Comparison of ENCODE assay signal across 8 cellular contexts in the genomic region with DNA sequence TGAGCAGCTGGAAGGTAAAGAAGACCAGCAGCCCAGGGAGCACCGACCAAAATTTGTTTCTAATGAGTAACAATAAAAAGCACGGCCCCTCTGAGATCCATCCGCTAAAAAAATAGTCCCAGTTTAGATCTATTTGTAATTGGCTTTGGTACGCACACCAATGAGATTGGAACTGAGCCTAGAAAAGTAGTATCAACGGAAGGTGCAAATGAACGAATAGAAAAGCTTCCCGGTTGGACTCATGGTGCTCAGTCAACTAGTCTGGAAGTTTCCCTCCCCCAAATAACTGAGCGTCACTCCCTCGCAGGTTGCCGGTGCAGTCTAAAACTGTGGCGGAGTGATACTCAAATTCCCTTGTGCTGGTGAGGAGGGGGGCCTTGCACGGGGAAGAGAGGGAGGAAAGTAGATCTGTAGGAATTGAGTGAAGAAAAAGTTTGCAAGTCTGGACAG. TPM values are rescaled to one million over a fixed set of nuclear protein-coding genes. Genes with fewer than 3 reads are reported as not detected.
DNase-seq lines count a peak whose midpoint lies in the region; ATAC-seq, FAIRE-seq and TF ChIP-seq lines count a peak whose summit lies in the region.

A gene (plus strand): TSS at position 405 of the 450 bp plus-strand sequence. CDS start 288 bp downstream, outside the sequence.

- H3K4me1 ChIP-seq in RWPE2 (ENCODE audit: insufficient read depth, poor library complexity, severe bottlenecking) (no peaks in the 10 kb centered on the region), endothelial cell of umbilical vein (ENCODE audit: control insufficient read depth, extremely low read depth, insufficient read depth, low read length) (peaks cover 8% of the 10 kb centered on the region), lung (ENCODE audit: control insufficient read depth in 2 of 2, insufficient read depth in 2 of 2, low read length in 2 of 2) (no peaks in the 10 kb centered on the region), thyroid gland (no peaks in the 10 kb centered on the region)

- CTCF ChIA-PET in endothelial cell of umbilical vein (lab: Charles Lee), result interaction anchor here (3.8 kb wide), 1 partner anchor 215 kb away, joined by 15 read pairs; no protein-coding TSS in a partner anchor

- peak within 1 kb of the TSS; percentile 77 for H3K27ac ChIP-seq in RWPE2 (ENCODE audit: poor library complexity, severe bottlenecking)
- peak within 1 kb of the TSS; percentile 19 for H3K27ac ChIP-seq in endothelial cell of umbilical vein (ENCODE audit: insufficient read depth, low read depth, low read length)
- H3K27ac ChIP-seq in lung (ENCODE audit: low read depth in 1 of 2, low read length in 1 of 2), result peak within 1 kb of the TSS in 1 of 2 donors; percentile 66
- peak within 1 kb of the TSS in 1 of 3 donors; percentile 13 for H3K27ac ChIP-seq in thyroid gland

- intact Hi-C loops in endothelial cell of umbilical vein (cut with micrococcal nuclease), result no loop called here
- intact Hi-C loops in thyroid gland (cut with DNase I), result no loop called here

- WGBS in lung, 2 donors, result 2 to 18% methylated on average over 12 of the region's 12 CpGs
- 0 to 2% methylated on average over 12 of the region's 12 CpGs for WGBS in thyroid gland, 2 donors

- no peaks in the 10 kb centered on the region for H4K20me1 ChIP-seq in endothelial cell of umbilical vein (replicated peaks; ENCODE audit: control insufficient read depth, extremely low read depth, insufficient read depth, low read length)

- POLR2A ChIA-PET in endothelial cell of umbilical vein (lab: Charles Lee), result no interaction called here

- peak; percentile 74 for ATAC-seq in RWPE2 (ENCODE audit: low read depth)
- ATAC-seq in lung (ENCODE audit: insufficient read depth, low FRiP score), result peak; percentile 48
- ATAC-seq in HG03469 (IDR thresholded peaks at IDR 0.05; ENCODE audit: unreplicated experiment), result no peak
- ATAC-seq in GM19397 (IDR thresholded peaks at IDR 0.05; ENCODE audit: unreplicated experiment), result no peak

- H3K36me3 ChIP-seq in RWPE2 (ENCODE audit: low read depth), result peaks cover 19% of the 10 kb centered on the region
- no peaks in the 10 kb centered on the region for H3K36me3 ChIP-seq in endothelial cell of umbilical vein (ENCODE audit: control insufficient read depth in 2 of 2, extremely low read depth in 1 of 2, insufficient read depth in 2 of 2, low read length in 2 of 2)
- no peaks in the 10 kb centered on the region for H3K36me3 ChIP-seq in lung (ENCODE audit: control insufficient read depth in 2 of 2, insufficient read depth in 2 of 2, low read length in 2 of 2)
- no peaks in the 10 kb centered on the region for H3K36me3 ChIP-seq in thyroid gland

- dilution Hi-C loops in endothelial cell of umbilical vein (cut with MboI; ENCODE audit: extremely low pct_ligation_motif_present, low sequenced_read_pairs), result no loop called here

- H3K9me1 ChIP-seq in endothelial cell of umbilical vein (replicated peaks; ENCODE audit: control insufficient read depth, extremely low read depth, insufficient read depth, low read length), result no peaks in the 10 kb centered on the region

- TF ChIP-seq POLR2A in endothelial cell of umbilical vein (IDR thresholded peaks at IDR 0.05; ENCODE audit: low read depth, low read length) (no peak), thyroid gland (IDR thresholded peaks at IDR 0.05) (peak in 1 of 2 donors; percentile 35)

- H3K27me3 ChIP-seq in RWPE2 (ENCODE audit: insufficient read depth, poor library complexity, severe bottlenecking), result no peaks in the 10 kb centered on the region
- H3K27me3 ChIP-seq in endothelial cell of umbilical vein (ENCODE audit: control insufficient read depth in 2 of 2, insufficient read depth in 2 of 2, low read length in 2 of 2), result peaks cover 0 to 2% of the 10 kb centered on the region in 2 experiments
- H3K27me3 ChIP-seq in lung (ENCODE audit: control insufficient read depth, insufficient read depth), result no peaks in the 10 kb centered on the region
- no peaks in the 10 kb centered on the region for H3K27me3 ChIP-seq in thyroid gland

- H2AFZ ChIP-seq in endothelial cell of umbilical vein (ENCODE audit: low read depth, low read length), result peak within 1 kb of the TSS; percentile 95

- H3K4me3 ChIP-seq in RWPE2 (ENCODE audit: severe bottlenecking) (peak within 1 kb of the TSS; percentile 51), endothelial cell of umbilical vein (replicated peaks in 1 of 3; ENCODE audit: insufficient read depth in 1 of 3, low read depth in 1 of 3, low read length in 3 of 3) (peak within 1 kb of the TSS; percentile 37 to 76 (median 66)), lung (peak within 1 kb of the TSS; percentile 45), thyroid gland (replicated peaks in 1 of 3) (peak within 1 kb of the TSS; percentile 15 to 51 (median 29))

- no peaks in the 10 kb centered on the region for H3K9me3 ChIP-seq in RWPE2 (ENCODE audit: severe bottlenecking)
- no peaks in the 10 kb centered on the region for H3K9me3 ChIP-seq in endothelial cell of umbilical vein (replicated peaks; ENCODE audit: control insufficient read depth, insufficient read depth, low read length)
- H3K9me3 ChIP-seq in lung (ENCODE audit: control insufficient read depth in 2 of 2, insufficient read depth in 1 of 2, low read length in 1 of 2), result no peaks in the 10 kb centered on the region
- no peaks in the 10 kb centered on the region for H3K9me3 ChIP-seq in thyroid gland

- DNase-seq in AG08396 (ENCODE audit: low spot score) (peak; percentile 29), HS-27A (ENCODE audit: low read depth) (peak; percentile 84), RWPE2 (ENCODE audit: low spot score) (peak; percentile 68), endothelial cell of umbilical vein (ENCODE audit: low read depth, low spot score) (peak; percentile 79), lung (ENCODE audit: low spot score) (peak; percentile 44), thyroid gland (peak; percentile 64 to 65)

- TF ChIP-seq CTCF in RWPE2 (IDR thresholded peaks at IDR 0.05; ENCODE audit: poor library complexity, severe bottlenecking) (no peak), endothelial cell of umbilical vein (IDR thresholded peaks at IDR 0.05; ENCODE audit: extremely low read depth in 1 of 2, insufficient read depth in 1 of 2, low read depth in 1 of 2, low read length in 2 of 2) (no peak), lung (IDR thresholded peaks at IDR 0.05; ENCODE audit: control extremely low read depth, extremely low read depth) (no peak), thyroid gland (IDR thresholded peaks at IDR 0.05) (no peak)

- H3K9ac ChIP-seq in endothelial cell of umbilical vein (replicated peaks; ENCODE audit: extremely low read depth, insufficient read depth, low read length), result peak within 1 kb of the TSS; percentile 61

- no TSS peak for BruUV-seq in endothelial cell of umbilical vein (replicated peaks; lab: Mats Ljungman, UMichigan)

- peaks cover 7% of the 10 kb centered on the region for H3K79me2 ChIP-seq in endothelial cell of umbilical vein (ENCODE audit: control insufficient read depth, insufficient read depth, low read length)

- FAIRE-seq in endothelial cell of umbilical vein (lab: Jason Lieb, UNC), result peak; percentile 80

- H3K4me2 ChIP-seq in endothelial cell of umbilical vein (ENCODE audit: insufficient read depth, low read length), result peak within 1 kb of the TSS; percentile 97

TF ChIP-seq in endothelial cell of umbilical vein, 7 proteins besides CTCF, POLR2A, EP300 and RAD21:
- TF ChIP-seq EZH2 (IDR thresholded peaks at IDR 0.05; ENCODE audit: borderline replicate concordance, low read depth, low read length, severe bottlenecking), result no peak
- no peak for TF ChIP-seq JUN (IDR thresholded peaks at IDR 0.05; ENCODE audit: borderline replicate concordance, insufficient read depth, insufficient read length, low read depth)
- TF ChIP-seq POLR2AphosphoS5 (IDR thresholded peaks at IDR 0.05; ENCODE audit: insufficient read depth, low read depth, low read length), result no peak
- no peak for TF ChIP-seq GATA2 (IDR thresholded peaks at IDR 0.05; ENCODE audit: insufficient read depth, insufficient read length, low read depth, low read length)
- TF ChIP-seq FOS (IDR thresholded peaks at IDR 0.05; ENCODE audit: borderline replicate concordance, insufficient read depth, low read length), result no peak
- TF ChIP-seq, protein P1, sequence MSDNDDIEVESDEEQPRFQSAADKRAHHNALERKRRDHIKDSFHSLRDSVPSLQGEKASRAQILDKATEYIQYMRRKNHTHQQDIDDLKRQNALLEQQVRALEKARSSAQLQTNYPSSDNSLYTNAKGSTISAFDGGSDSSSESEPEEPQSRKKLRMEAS (IDR thresholded peaks at IDR 0.05; ENCODE audit: insufficient read depth, insufficient read length), result no peak
- no peak for TF ChIP-seq MYC (IDR thresholded peaks at IDR 0.05; ENCODE audit: low read depth, low read length)
TF ChIP-seq in endothelial cell of umbilical vein: peak in this region for 0.

RNA-seq across cellular contexts. Expression of the gene that starts here (rescaled TPM):
- total RNA-seq in endothelial cell of umbilical vein (15.4 and 28.1 TPM in 2 replicates), lung (100 to 1,000 TPM in 1 of 2 donors, 10 to 100 TPM in 1; 23.0 to 253 TPM), thyroid gland (10 to 100 TPM; 32.8 to 60.9 (median 47.3) TPM)
- polyA plus RNA-seq in endothelial cell of umbilical vein (27.9 and 28.8 TPM in 2 replicates), lung (1 to 10 TPM; 4.3 to 9.7 TPM)
- polyA plus RNA-seq in endothelial cell of umbilical vein (2011; cell fraction: cytosol; rRNA removed), result 18.7 and 21.3 TPM in 2 replicates
- polyA plus RNA-seq in endothelial cell of umbilical vein (2011; cell fraction: nucleus; rRNA removed), result 116 and 148 TPM in 2 replicates
- polyA plus RNA-seq in endothelial cell of umbilical vein (2012), result 36.2 and 40.3 TPM in 2 replicates
- 44.0 and 46.5 TPM in 2 replicates for polyA minus RNA-seq in endothelial cell of umbilical vein
- 23.7 TPM for polyA minus RNA-seq in endothelial cell of umbilical vein (2011; cell fraction: cytosol; rRNA and poly(A)+ RNA removed)
- 44.4 and 65.6 TPM in 2 replicates for polyA minus RNA-seq in endothelial cell of umbilical vein (2011; cell fraction: nucleus; rRNA and poly(A)+ RNA removed)

Comparison
In these comparisons a context has a peak if more than half of its experiments do, and no peak if none do; other contexts are left out.
1. DNase-seq: peak in every context shown above with its lines; median percentile 84 in HS-27A; 79 in endothelial cell of umbilical vein; 68 in RWPE2; 64 in thyroid gland; 44 in lung; 29 in AG08396.
2. ATAC-seq: peak in RWPE2 (single experiment) and lung (single experiment); none in HG03469 (single experiment) and GM19397 (single experiment).
3. Peak in every context shown above with its lines, with median percentiles within 50 percentile points of each other: H3K4me3 ChIP-seq.